Comparison of ENCODE assay signal across 8 cellular contexts in the genomic region with DNA sequence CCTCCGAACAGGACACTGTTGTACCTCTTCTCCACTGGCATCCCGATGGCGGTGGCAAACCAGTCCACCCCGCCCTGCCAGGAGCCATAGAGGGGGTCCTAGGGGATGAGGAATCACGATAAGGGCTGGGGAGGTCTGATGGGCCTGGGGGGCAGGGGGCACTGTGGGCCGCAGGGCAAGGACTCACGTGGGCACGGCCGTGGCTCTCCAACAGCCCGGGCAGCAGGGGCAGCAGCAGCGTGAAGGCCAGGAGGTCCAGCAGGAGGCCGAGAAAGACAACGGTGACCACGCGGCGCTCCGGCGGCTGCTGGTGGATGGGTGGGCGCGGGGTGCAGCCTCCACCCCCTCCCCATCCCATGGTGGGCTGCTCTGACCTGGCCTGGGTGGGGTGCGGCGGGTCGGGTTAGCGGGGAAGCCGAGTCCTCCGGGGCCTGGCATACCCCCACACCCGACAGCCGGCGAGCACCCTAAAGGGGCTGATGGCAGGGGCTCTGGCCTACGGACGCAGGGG. TPM values are rescaled to one million over a fixed set of nuclear protein-coding genes. Genes with fewer than 3 reads are reported as not detected.
DNase-seq lines count a peak whose midpoint lies in the region; ATAC-seq and TF ChIP-seq lines count a peak whose summit lies in the region.

No MANE protein-coding gene starts in this region.

- peak overlapping the region; percentile 94 for H3K27ac Mint-ChIP-seq in activated CD4-positive, alpha-beta T cell treated with anti-CD3 and anti-CD28 coated beads, Interleukin-2, amount 10 ng/mL, durations not matched to agents 7 days and 5 days

- no peak for TF ChIP-seq EP300 in transverse colon (IDR thresholded peaks at IDR 0.05; ENCODE audit: low read depth)

- H3K4me1 ChIP-seq in breast epithelium (peaks cover 17 to 43% of the 10 kb centered on the region in 2 donors), lower lobe of right lung (peaks cover 74% of the 10 kb centered on the region), transverse colon (peaks cover 11 to 51% (median 37%) of the 10 kb centered on the region in 4 donors)

- H3K9me3 Mint-ChIP-seq in activated CD4-positive, alpha-beta T cell treated with anti-CD3 and anti-CD28 coated beads, Interleukin-2, amount 10 ng/mL, durations not matched to agents 7 days and 5 days: no peaks in the 10 kb centered on the region

- in situ Hi-C loops in transverse colon (cut with MboI; ENCODE audit: low pct_ligation_motif_present in 1 of 4, low pct_unique_long_range_greater_than_20kb in 1 of 4, low sequenced_read_pairs in 3 of 4): loop anchor here in 2 of 4 donors (25.0 kb wide), 1 partner anchor 171 kb away; the partner anchor contains the start of gene TNIP2 (in 2 of the 2)

- H3K27me3 Mint-ChIP-seq in activated CD4-positive, alpha-beta T cell treated with anti-CD3 and anti-CD28 coated beads, Interleukin-2, amount 10 ng/mL, durations not matched to agents 7 days and 5 days: no peaks in the 10 kb centered on the region

- H3K36me3 Mint-ChIP-seq in activated CD4-positive, alpha-beta T cell treated with anti-CD3 and anti-CD28 coated beads, Interleukin-2, amount 10 ng/mL, durations not matched to agents 7 days and 5 days (ENCODE audit: low read depth): peaks cover 16% of the 10 kb centered on the region

- peak overlapping the region; percentile 81 to 97 (median 94) for H3K4me3 ChIP-seq in breast epithelium
- H3K4me3 ChIP-seq in lower lobe of right lung: peak overlapping the region; percentile 97
- peak overlapping the region; percentile 64 to 95 (median 82) for H3K4me3 ChIP-seq in transverse colon

- 21% methylated on average over 31 of the region's 31 CpGs; no CpG with 5 or more reads in 1 of the 2 donors for WGBS in transverse colon (ENCODE audit: low coverage in 1 of 2), 2 donors

- intact Hi-C loops in breast epithelium (cut with DNase I; ENCODE audit: low total_unique reads): no loop called here
- intact Hi-C loops in lower lobe of right lung (cut with DNase I): no loop called here
- intact Hi-C loops in transverse colon (cut with DNase I; ENCODE audit: low total_unique reads): loop anchor here (5.0 kb wide), 2 partner anchors 91 to 171 kb away; partner anchors contain the start of gene ADD1

- peaks cover 45% of the 10 kb centered on the region for H3K4me1 Mint-ChIP-seq in activated CD4-positive, alpha-beta T cell treated with anti-CD3 and anti-CD28 coated beads, Interleukin-2, amount 10 ng/mL, durations not matched to agents 7 days and 5 days

- TF ChIP-seq POLR2A in breast epithelium (IDR thresholded peaks at IDR 0.05) (no peak), transverse colon (IDR thresholded peaks at IDR 0.05) (no peak)

- H3K27ac ChIP-seq in breast epithelium (peak overlapping the region; percentile 93 to 95), lower lobe of right lung (peak overlapping the region; percentile 97), transverse colon (peak overlapping the region; percentile 90 to 97 (median 92))

- POLR2A ChIA-PET in activated CD4-positive, alpha-beta T cell treated with anti-CD3 and anti-CD28 coated beads, Interleukin-2, amount 10 ng/mL, durations not matched to agents 7 days and 5 days (lab: Charles Lee): no interaction called here

- H3K4me3 Mint-ChIP-seq in activated CD4-positive, alpha-beta T cell treated with anti-CD3 and anti-CD28 coated beads, Interleukin-2, amount 10 ng/mL, durations not matched to agents 7 days and 5 days: peak overlapping the region; percentile 88

- H3K9me3 ChIP-seq in breast epithelium: no peaks in the 10 kb centered on the region
- H3K9me3 ChIP-seq in lower lobe of right lung: no peaks in the 10 kb centered on the region
- no peaks in the 10 kb centered on the region for H3K9me3 ChIP-seq in transverse colon

- H3K27me3 ChIP-seq in breast epithelium: no peaks in the 10 kb centered on the region
- no peaks in the 10 kb centered on the region for H3K27me3 ChIP-seq in lower lobe of right lung (ENCODE audit: low read depth)
- H3K27me3 ChIP-seq in transverse colon: no peaks in the 10 kb centered on the region

- TF ChIP-seq CTCF in breast epithelium (IDR thresholded peaks at IDR 0.05) (no peak), lower lobe of right lung (IDR thresholded peaks at IDR 0.05) (no peak), transverse colon (IDR thresholded peaks at IDR 0.05) (no peak)

- H3K36me3 ChIP-seq in breast epithelium: no peaks in the 10 kb centered on the region
- peaks cover 50% of the 10 kb centered on the region for H3K36me3 ChIP-seq in lower lobe of right lung
- peaks cover 0 to 6% (median 2%) of the 10 kb centered on the region in 4 donors for H3K36me3 ChIP-seq in transverse colon

- no peak for DNase-seq in activated CD4-positive, alpha-beta T cell treated with anti-CD3 and anti-CD28 coated beads, Interleukin-2, amount 10 ng/mL, durations not matched to agents 7 days and 5 days
- DNase-seq in activated CD4-positive, alpha-beta T cell treated with anti-CD3 and anti-CD28 coated beads for 48 hours: no peak
- DNase-seq in breast epithelium (ENCODE audit: low spot score in 2 of 2) (peak in 1 of 2 donors; percentile 52), lower lobe of right lung (no peak), transverse colon (no peak), COR-L47 (lab: John Stamatoyannopoulos, UW) (no peak)

- CTCF ChIA-PET in activated CD4-positive, alpha-beta T cell treated with anti-CD3 and anti-CD28 coated beads, Interleukin-2, amount 10 ng/mL, durations not matched to agents 7 days and 5 days (lab: Charles Lee): no interaction called here

- ATAC-seq in lower lobe of right lung (no peak), HG03460 (IDR thresholded peaks at IDR 0.05; ENCODE audit: unreplicated experiment) (no peak), GM18870 (IDR thresholded peaks at IDR 0.05; ENCODE audit: unreplicated experiment) (no peak)

RNA-seq across cellular contexts. Expression of gene NOP14, which starts 29.6 kb away (rescaled TPM):
- 10 to 100 TPM; 49.1 to 50.7 TPM for total RNA-seq in activated CD4-positive, alpha-beta T cell treated with anti-CD3 and anti-CD28 coated beads, Interleukin-2, amount 10 ng/mL, durations not matched to agents 7 days and 5 days
- total RNA-seq in breast epithelium: 10 to 100 TPM; 21.2 to 33.1 (median 23.4) TPM
- total RNA-seq in lower lobe of right lung: 20.7 TPM
- total RNA-seq in transverse colon: 10 to 100 TPM in 2 of 4 donors, 1 to 10 TPM in 2; 8.6 to 43.0 (median 12.8) TPM

RNA-seq across cellular contexts. Expression of gene GRK4, which starts 29.8 kb away (rescaled TPM):
- total RNA-seq in activated CD4-positive, alpha-beta T cell treated with anti-CD3 and anti-CD28 coated beads, Interleukin-2, amount 10 ng/mL, durations not matched to agents 7 days and 5 days: 1 to 10 TPM; 2.5 to 5.2 TPM
- total RNA-seq in breast epithelium (1 to 10 TPM; 3.8 to 6.9 (median 5.8) TPM), lower lobe of right lung (7.1 TPM), transverse colon (1 to 10 TPM; 2.5 to 7.9 (median 4.1) TPM)
